29 cellular contexts compared by ENCODE assay signal in genomic region chr2:20144861-20145260, GRCh38.
DNase-seq lines count a peak whose midpoint lies in the region; ATAC-seq, FAIRE-seq and TF ChIP-seq lines count a peak whose summit lies in the region.
"Had no signal": no experiment of that assay in that cellular context is flagged by ENCODE, and none has a peak within 500 bp of the region (broad histone marks: within the 10 kb centered on the region; RNA-seq: fewer than 3 reads in every experiment).

No MANE protein-coding gene starts in this region.

- no peak for TF ChIP-seq POLR2A in upper lobe of left lung (IDR thresholded peaks at IDR 0.05)

- H3K36me3 Mint-ChIP-seq in nephron progenitor cell (ENCODE audit: low read depth): no peaks in the 10 kb centered on the region
- H3K36me3 Mint-ChIP-seq: activated CD8-positive, alpha-beta memory T cell treated with anti-CD3 and anti-CD28 coated beads, Interleukin-2, amount 10 ng/mL, durations not matched to agents 7 days and 5 days; neural progenitor cell had no signal

- no peak for TF ChIP-seq EP300 in upper lobe of left lung (IDR thresholded peaks at IDR 0.05)

- no peaks in the 10 kb centered on the region for H3K9me3 ChIP-seq in upper lobe of left lung
- H3K9me3 ChIP-seq: BLaER1, colonic mucosa, left lung, SK-N-SH, thoracic aorta had no signal

- H3K4me3 Mint-ChIP-seq in nephron progenitor cell: no peak overlapping the region
- H3K4me3 Mint-ChIP-seq: activated CD8-positive, alpha-beta memory T cell treated with anti-CD3 and anti-CD28 coated beads, Interleukin-2, amount 10 ng/mL, durations not matched to agents 7 days and 5 days; activated naive CD8-positive, alpha-beta T cell treated with anti-CD3 and anti-CD28 coated beads, Interleukin-2, amount 50 U/mL, for 24 hours; neural progenitor cell; stimulated activated naive CD8-positive, alpha-beta T cell treated with anti-CD3 and anti-CD28 coated beads, Interleukin-15, amount 100 ng/mL, for 72 hours; T-helper 1 cell treated with Interleukin-12 subunit alpha and Interleukin-12 subunit beta and Interleukin-4 antibody, amounts not matched to agents 30 μg/mL and 1 μg/mL, for 36 hours had no signal

- H3K4me1 ChIP-seq in upper lobe of left lung: peaks cover 0 to 17% (median 7%) of the 10 kb centered on the region in 4 donors
- H3K4me1 ChIP-seq: colonic mucosa had no signal

- no peaks in the 10 kb centered on the region for H3K36me3 ChIP-seq in upper lobe of left lung
- H3K36me3 ChIP-seq: BLaER1, colonic mucosa, left lung, neural progenitor cell, thoracic aorta had no signal

- no peak overlapping the region for H3K4me3 ChIP-seq in upper lobe of left lung
- H3K4me3 ChIP-seq: BLaER1, colonic mucosa, left lung, neural progenitor cell, thoracic aorta had no signal

- H3K9me3 Mint-ChIP-seq in nephron progenitor cell: no peaks in the 10 kb centered on the region
- H3K9me3 Mint-ChIP-seq: activated naive CD8-positive, alpha-beta T cell treated with anti-CD3 and anti-CD28 coated beads, Interleukin-2, amount 50 U/mL, for 24 hours; neural progenitor cell; stimulated activated naive CD8-positive, alpha-beta T cell treated with anti-CD3 and anti-CD28 coated beads, Interleukin-15, amount 100 ng/mL, for 72 hours; T-helper 1 cell treated with Interleukin-12 subunit alpha and Interleukin-12 subunit beta and Interleukin-4 antibody, amounts not matched to agents 30 μg/mL and 1 μg/mL, for 36 hours had no signal

- DNase-seq in GM18507 (ENCODE audit: extremely low spot score, insufficient read length, low read depth): no peak
- DNase-seq in RPMI8226: peak; percentile 82
- DNase-seq in kidney tubule cell (ENCODE audit: low spot score): peak; percentile 53
- DNase-seq in ureter (ENCODE audit: low spot score): peak; percentile 52
- no peak for DNase-seq in upper lobe of left lung
- no peak for DNase-seq in nephron progenitor cell
- DNase-seq: activated CD8-positive, alpha-beta memory T cell treated with anti-CD3 and anti-CD28 coated beads, Interleukin-2, amount 10 ng/mL, durations not matched to agents 7 days and 5 days; activated naive CD4-positive, alpha-beta T cell; activated naive CD8-positive, alpha-beta T cell treated with anti-CD3 and anti-CD28 coated beads, Interleukin-2, amount 50 U/mL, for 24 hours; activated T-cell treated with anti-CD3 and anti-CD28 coated beads, Interleukin-2, amount 50 U/mL, for 48 hours; COR-L47; effector CD4-positive, alpha-beta T cell; glutamatergic neuron; left lung; mesenchymal stem cell; MM.1S; NCI-H1436 treated with DMSO at 0.1 percent for 48 hours; NCI-H748 treated with DMSO at 0.1 percent for 48 hours; SK-N-SH; stimulated activated CD8-positive, alpha-beta memory T cell treated with anti-CD3 and anti-CD28 coated beads, Interleukin-4, amount 100 ng/mL, for 48 hours; stimulated activated naive CD8-positive, alpha-beta T cell treated with anti-CD3 and anti-CD28 coated beads, Interleukin-15, amount 100 ng/mL, for 72 hours had no signal

- ATAC-seq in upper lobe of left lung (ENCODE audit: low FRiP score in 2 of 2): no peak
- ATAC-seq in GM21390 (IDR thresholded peaks at IDR 0.05; ENCODE audit: unreplicated experiment): no peak
- ATAC-seq: activated CD8-positive, alpha-beta memory T cell treated with anti-CD3 and anti-CD28 coated beads, Interleukin-2, amount 10 ng/mL, durations not matched to agents 7 days and 5 days; activated naive CD8-positive, alpha-beta T cell treated with anti-CD3 and anti-CD28 coated beads, Interleukin-2, amount 50 U/mL, for 24 hours; stimulated activated naive CD8-positive, alpha-beta T cell treated with anti-CD3 and anti-CD28 coated beads, Interleukin-15, amount 100 ng/mL, for 72 hours had no signal

- H3K27me3 ChIP-seq in upper lobe of left lung: no peaks in the 10 kb centered on the region
- H3K27me3 ChIP-seq: BLaER1, colonic mucosa, left lung, neural progenitor cell had no signal

- no peak overlapping the region for H3K27ac Mint-ChIP-seq in nephron progenitor cell
- H3K27ac Mint-ChIP-seq: activated CD8-positive, alpha-beta memory T cell treated with anti-CD3 and anti-CD28 coated beads, Interleukin-2, amount 10 ng/mL, durations not matched to agents 7 days and 5 days; activated naive CD8-positive, alpha-beta T cell treated with anti-CD3 and anti-CD28 coated beads, Interleukin-2, amount 50 U/mL, for 24 hours; neural progenitor cell; stimulated activated naive CD8-positive, alpha-beta T cell treated with anti-CD3 and anti-CD28 coated beads, Interleukin-15, amount 100 ng/mL, for 72 hours; T-helper 1 cell treated with Interleukin-12 subunit alpha and Interleukin-12 subunit beta and Interleukin-4 antibody, amounts not matched to agents 30 μg/mL and 1 μg/mL, for 36 hours had no signal

- TF ChIP-seq CTCF in upper lobe of left lung (IDR thresholded peaks at IDR 0.05) (no peak), nephron progenitor cell (IDR thresholded peaks at IDR 0.05) (no peak)

- no peak overlapping the region for H3K27ac ChIP-seq in upper lobe of left lung
- H3K27ac ChIP-seq: BLaER1, colonic mucosa, KMS-11, left lung, neural progenitor cell, thoracic aorta had no signal

- peaks cover 97% of the 10 kb centered on the region for H3K4me1 Mint-ChIP-seq in nephron progenitor cell
- H3K4me1 Mint-ChIP-seq: activated CD8-positive, alpha-beta memory T cell treated with anti-CD3 and anti-CD28 coated beads, Interleukin-2, amount 10 ng/mL, durations not matched to agents 7 days and 5 days; activated naive CD8-positive, alpha-beta T cell treated with anti-CD3 and anti-CD28 coated beads, Interleukin-2, amount 50 U/mL, for 24 hours had no signal

- WGBS in upper lobe of left lung, 2 donors: 74 to 90% methylated on average over 6 of the region's 6 CpGs

- H3K27me3 Mint-ChIP-seq in nephron progenitor cell (ENCODE audit: low read depth, poor library complexity): peaks cover 2% of the 10 kb centered on the region

- peak; percentile 58 for FAIRE-seq in GM18507 (lab: Jason Lieb, UNC)
- FAIRE-seq: G401.6 had no signal

Comparison
In these comparisons a context has a peak if more than half of its experiments do, and no peak if none do; other contexts are left out.
1. DNase-seq: peak in RPMI8226 (single experiment), kidney tubule cell (single experiment) and ureter (single experiment); none in GM18507 (single experiment), upper lobe of left lung (0 of 2) and nephron progenitor cell (single experiment).